Comparison of ENCODE assay signal across 8 cellular contexts in the genomic region with DNA sequence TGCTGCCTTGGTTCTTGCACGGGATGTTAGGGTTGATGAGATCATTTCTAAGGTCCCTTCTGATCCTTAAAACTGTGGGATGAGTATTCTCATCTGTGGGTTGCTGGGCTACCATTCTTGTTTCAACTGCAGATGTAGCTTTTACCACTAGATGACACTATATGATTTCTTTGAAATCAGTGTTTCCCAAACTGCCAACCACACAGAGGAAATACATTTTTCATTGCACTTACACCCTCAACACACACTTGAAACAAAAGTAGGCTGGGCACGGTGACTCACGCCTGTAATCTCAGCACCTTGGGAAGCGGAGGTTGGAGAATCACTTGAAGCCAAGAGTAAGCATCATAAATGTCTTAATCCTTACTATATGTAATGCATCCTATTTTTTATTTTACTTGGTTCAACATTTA. TPM values are rescaled to one million over a fixed set of nuclear protein-coding genes. Genes with fewer than 3 reads are reported as not detected.
A peak's percentile ranks its signal among the peaks of the same experiment; 100 is the strongest.
DNase-seq lines count a peak whose midpoint lies in the region; ATAC-seq, FAIRE-seq and TF ChIP-seq lines count a peak whose summit lies in the region.

No MANE protein-coding gene starts in this region.

- intact Hi-C loops in adrenal gland (cut with DNase I): loop anchor here in 1 of 2 donors (2.0 kb wide), 1 partner anchor 98 kb away; no protein-coding TSS in a partner anchor

- peaks cover 5% of the 10 kb centered on the region for H4K20me1 ChIP-seq in keratinocyte (ENCODE audit: control insufficient read depth, extremely low read depth, insufficient read depth, low read length)

- H3K9ac ChIP-seq in keratinocyte (ENCODE audit: control insufficient read depth, extremely low read depth, insufficient read depth, low read length): peak overlapping the region; percentile 4

- no peak for TF ChIP-seq POLR2A in adrenal gland (IDR thresholded peaks at IDR 0.05)

- DNase-seq in A172 (ENCODE audit: low spot score): peak; percentile 90
- no peak for DNase-seq in GM10248 (ENCODE audit: extremely low spot score)
- DNase-seq in NOMO-1 treated with dmso at 0.1 percent for 144 hours (lab: John Stamatoyannopoulos, UW; ENCODE audit: unreplicated experiment): peak; percentile 12
- peak; percentile 22 to 73 (median 70) for DNase-seq in adrenal gland
- DNase-seq in keratinocyte (ENCODE audit: low read depth, low spot score): peak; percentile 72
- peak; percentile 30 for DNase-seq in stimulated activated naive CD8-positive, alpha-beta T cell treated with anti-CD3 and anti-CD28 coated beads, Interleukin-15, Interleukin-2, amounts not matched to agents 100 U/mL and 50 U/mL, for 24 hours
- no peak for DNase-seq in coronary artery (ENCODE audit: low spot score)
- DNase-seq in NCI-H2171 treated with DMSO at 0.1 percent for 48 hours (lab: John Stamatoyannopoulos, UW): no peak

- peak; percentile 78 for FAIRE-seq in keratinocyte (lab: Jason Lieb, UNC)

- TF ChIP-seq CTCF in GM10248 (IDR thresholded peaks at IDR 0.05; ENCODE audit: control extremely low read depth, extremely low read depth, low read depth, missing control alignments) (peak; percentile 55), adrenal gland (IDR thresholded peaks at IDR 0.05) (peak; percentile 52 to 87 (median 78)), keratinocyte (optimal IDR thresholded peaks at IDR 0.05 in 1 of 3, IDR thresholded peaks at IDR 0.05 in 1 of 3, conservative IDR thresholded peaks at IDR 0.05 in 1 of 3; ENCODE audit: extremely low read depth in 1 of 3, insufficient read depth in 2 of 3, low read length in 3 of 3) (peak; percentile 19 to 79 (median 57)), coronary artery (IDR thresholded peaks at IDR 0.05) (no peak)

- POLR2A ChIA-PET in GM10248 (lab: Yijun Ruan, JAX): no interaction called here

- H3K4me1 ChIP-seq in adrenal gland (replicated peaks in 1 of 2) (peaks cover 9 to 19% of the 10 kb centered on the region in 2 donors), keratinocyte (ENCODE audit: control insufficient read depth, extremely low read depth, insufficient read depth, low read length) (peaks cover 13% of the 10 kb centered on the region)

- H3K9me3 ChIP-seq in adrenal gland (replicated peaks in 1 of 3) (no peaks in the 10 kb centered on the region), keratinocyte (ENCODE audit: control insufficient read depth, low read depth, low read length) (no peaks in the 10 kb centered on the region)

- H3K79me2 ChIP-seq in keratinocyte (ENCODE audit: control insufficient read depth, insufficient read depth, low read length): peaks cover 6% of the 10 kb centered on the region

- no peak overlapping the region for H3K4me2 ChIP-seq in keratinocyte (ENCODE audit: control insufficient read depth, extremely low read depth, insufficient read depth, low read depth, low read length)

- peak; percentile 83 for ATAC-seq in stimulated activated naive CD8-positive, alpha-beta T cell treated with anti-CD3 and anti-CD28 coated beads, Interleukin-15, Interleukin-2, amounts not matched to agents 100 U/mL and 50 U/mL, for 24 hours

- 9 to 28% (median 23%) methylated on average over 4 of the region's 4 CpGs for WGBS in adrenal gland, 4 donors

- H3K4me3 ChIP-seq in adrenal gland (no peak overlapping the region), keratinocyte (ENCODE audit: control insufficient read depth in 2 of 3, extremely low read depth in 1 of 3, insufficient read depth in 2 of 3, low read depth in 1 of 3, low read length in 3 of 3) (no peak overlapping the region), coronary artery (no peak overlapping the region)

- no peak overlapping the region for H3K27ac ChIP-seq in adrenal gland
- H3K27ac ChIP-seq in keratinocyte (ENCODE audit: control insufficient read depth, insufficient read depth, low read length): peak overlapping the region; percentile 48
- H3K27ac ChIP-seq in coronary artery: no peak overlapping the region

- no peaks in the 10 kb centered on the region for H3K9me1 ChIP-seq in keratinocyte (ENCODE audit: control insufficient read depth, extremely low read depth, insufficient read depth, low read length)

- peaks cover 0 to 8% of the 10 kb centered on the region in 2 donors for H3K36me3 ChIP-seq in adrenal gland (replicated peaks in 1 of 2)
- H3K36me3 ChIP-seq in keratinocyte (ENCODE audit: control insufficient read depth in 2 of 2, extremely low read depth in 1 of 2, insufficient read depth in 2 of 2, low read length in 2 of 2): peaks cover 8 to 9% of the 10 kb centered on the region in 2 experiments

- dilution Hi-C loops in keratinocyte (cut with MboI; ENCODE audit: extremely low pct_ligation_motif_present, low sequenced_read_pairs): no loop called here

- no peaks in the 10 kb centered on the region for H3K27me3 ChIP-seq in adrenal gland
- H3K27me3 ChIP-seq in keratinocyte (ENCODE audit: control insufficient read depth, extremely low read depth, insufficient read depth, low read length): no peaks in the 10 kb centered on the region

- CTCF ChIA-PET in GM10248 (lab: Yijun Ruan, JAX): interaction anchor here (0.8 to 1.5 kb wide), 7 partner anchors 9 to 98 kb away, joined by 3 to 6 read pairs (median 3); no protein-coding TSS in a partner anchor

- H2AFZ ChIP-seq in keratinocyte (ENCODE audit: control insufficient read depth, low read length): no peak overlapping the region

RNA-seq across cellular contexts. Expression of a gene that starts 15.3 kb away (rescaled TPM):
- 58.6 and 61.4 TPM in 2 replicates for total RNA-seq in A172 (2014; rRNA removed; shearing (Covaris generic))
- total RNA-seq in adrenal gland: 10 to 100 TPM; 28.1 to 58.4 (median 42.2) TPM
- polyA plus RNA-seq in adrenal gland: 10 to 100 TPM; 44.4 to 47.9 (median 45.5) TPM
- 23.6 to 35.1 TPM (median 30.3 TPM) in 3 replicates for polyA plus RNA-seq in keratinocyte
- 43.7 TPM for polyA plus RNA-seq in keratinocyte (2011; ENCODE audit: low read depth)
- 31.6 and 38.0 TPM in 2 replicates for polyA plus RNA-seq in keratinocyte (2011; cell fraction: cytosol; rRNA removed)
- 17.9 and 18.0 TPM in 2 replicates for polyA plus RNA-seq in keratinocyte (2011; cell fraction: nucleus; rRNA removed)
- 39.2 and 40.9 TPM in 2 replicates for polyA plus RNA-seq in keratinocyte (2012; ENCODE audit: low replicate concordance)
- 33.6 to 37.5 TPM (median 36.4 TPM) in 3 replicates for polyA minus RNA-seq in keratinocyte
- polyA minus RNA-seq in keratinocyte (2011; cell fraction: cytosol; rRNA and poly(A)+ RNA removed): 34.5 TPM
- polyA minus RNA-seq in keratinocyte (2011; cell fraction: nucleus; rRNA and poly(A)+ RNA removed): 13.6 and 18.1 TPM in 2 replicates

Comparison
In these comparisons a context has a peak if more than half of its experiments do, and no peak if none do; other contexts are left out.
1. DNase-seq: peak in A172 (single experiment), NOMO-1 treated with dmso at 0.1 percent for 144 hours (single experiment), adrenal gland (7 of 7), keratinocyte (single experiment) and stimulated activated naive CD8-positive, alpha-beta T cell treated with anti-CD3 and anti-CD28 coated beads, Interleukin-15, Interleukin-2, amounts not matched to agents 100 U/mL and 50 U/mL, for 24 hours (single experiment); none in GM10248 (single experiment), coronary artery (single experiment) and NCI-H2171 treated with DMSO at 0.1 percent for 48 hours (single experiment).